In genomic region chr2:231526341-231527090, GRCh38 we compare ENCODE assay signal across 29 cellular contexts. TPM values are rescaled to one million over a fixed set of nuclear protein-coding genes. Genes with fewer than 3 reads are reported as not detected.
"Had no signal": no experiment of that assay in that cellular context is flagged by ENCODE, and none has a peak within 500 bp of the region (broad histone marks: within the 10 kb centered on the region; RNA-seq: fewer than 3 reads in every experiment).

No MANE protein-coding gene starts in this region.

- H3K4me3 ChIP-seq: body of pancreas, cardiac muscle cell, esophagus muscularis mucosa, mucosa of descending colon, ovary, psoas muscle, right atrium auricular region, skin epidermis, tibial artery had no signal

- H3K4me3 Mint-ChIP-seq: activated B cell treated with CpG ODN at 0.5 μM for 24 hours; activated naive CD4-positive, alpha-beta T cell treated with anti-CD3 and anti-CD28 coated beads, Interleukin-2, amount 10 ng/mL, durations not matched to agents 7 days and 5 days; memory B cell; stimulated activated naive CD8-positive, alpha-beta T cell treated with anti-CD3 and anti-CD28 coated beads, Interleukin-15, amount 100 ng/mL, for 72 hours had no signal

- H3K9me3 Mint-ChIP-seq: activated B cell treated with CpG ODN at 0.5 μM for 24 hours; activated naive CD4-positive, alpha-beta T cell treated with anti-CD3 and anti-CD28 coated beads, Interleukin-2, amount 10 ng/mL, durations not matched to agents 7 days and 5 days; activated T-cell treated with anti-CD3 and anti-CD28 coated beads, Interleukin-2, amount 50 U/mL, for 4 hours; memory B cell; stimulated activated effector memory CD8-positive, alpha-beta T cell treated with anti-CD3 and anti-CD28 coated beads, Interleukin-12 subunit alpha, Interleukin-12 subunit beta, amount 100 ng/mL, for 72 hours; stimulated activated naive CD8-positive, alpha-beta T cell treated with anti-CD3 and anti-CD28 coated beads, Interleukin-15, amount 100 ng/mL, for 72 hours; T-cell had no signal

- FAIRE-seq: frontal cortex, islet of Langerhans had no signal

- DNase-seq: activated B cell treated with CpG ODN at 0.5 μM for 24 hours; activated CD4-positive, alpha-beta T cell treated with anti-CD3 and anti-CD28 coated beads for 4 hours; activated CD4-positive, alpha-beta T cell treated with anti-CD3 and anti-CD28 coated beads, Interleukin-2, amount 50 U/mL, for 48 hours; activated CD8-positive, alpha-beta memory T cell treated with anti-CD3 and anti-CD28 coated beads, Interleukin-2, amount 50 U/mL, for 48 hours; activated naive CD4-positive, alpha-beta T cell treated with anti-CD3 and anti-CD28 coated beads, Interleukin-2, amount 10 ng/mL, durations not matched to agents 7 days and 5 days; activated T-cell treated with anti-CD3 and anti-CD28 coated beads, Interleukin-2, amount 50 U/mL, for 4 hours; anterior cingulate cortex; body of pancreas; effector memory CD4-positive, alpha-beta T cell; head of caudate nucleus; hypothalamus; left cardiac atrium; mucosa of descending colon; ovary; psoas muscle; stimulated activated CD4-positive, alpha-beta T cell treated with anti-CD3 and anti-CD28 coated beads, Interleukin-1b, Interleukin-23, amount 100 ng/mL, for 48 hours; stimulated activated naive CD8-positive, alpha-beta T cell treated with anti-CD3 and anti-CD28 coated beads, Interleukin-15, amount 100 ng/mL, for 72 hours; T-cell; T-helper 9 cell had no signal

- ATAC-seq: activated T-cell treated with anti-CD3 and anti-CD28 coated beads, Interleukin-2, amount 50 U/mL, for 4 hours; body of pancreas; left cardiac atrium; mucosa of descending colon; psoas muscle; stimulated activated effector memory CD8-positive, alpha-beta T cell treated with anti-CD3 and anti-CD28 coated beads, Interleukin-12 subunit alpha, Interleukin-12 subunit beta, amount 100 ng/mL, for 72 hours; stimulated activated naive CD8-positive, alpha-beta T cell treated with anti-CD3 and anti-CD28 coated beads, Interleukin-15, amount 100 ng/mL, for 72 hours; T-cell had no signal

- H3K4me1 ChIP-seq: psoas muscle had no signal

- H3K27ac Mint-ChIP-seq: activated B cell treated with CpG ODN at 0.5 μM for 24 hours; activated naive CD4-positive, alpha-beta T cell treated with anti-CD3 and anti-CD28 coated beads, Interleukin-2, amount 10 ng/mL, durations not matched to agents 7 days and 5 days; memory B cell; stimulated activated effector memory CD8-positive, alpha-beta T cell treated with anti-CD3 and anti-CD28 coated beads, Interleukin-12 subunit alpha, Interleukin-12 subunit beta, amount 100 ng/mL, for 72 hours; stimulated activated naive CD8-positive, alpha-beta T cell treated with anti-CD3 and anti-CD28 coated beads, Interleukin-15, amount 100 ng/mL, for 72 hours; T-cell had no signal

- H3K36me3 Mint-ChIP-seq: activated naive CD4-positive, alpha-beta T cell treated with anti-CD3 and anti-CD28 coated beads, Interleukin-2, amount 10 ng/mL, durations not matched to agents 7 days and 5 days; memory B cell; T-cell had no signal

- H3K27ac ChIP-seq: body of pancreas, cardiac muscle cell, esophagus muscularis mucosa, ovary, psoas muscle, right atrium auricular region, skin epidermis, tibial artery had no signal

- H3K9me3 ChIP-seq: body of pancreas, esophagus muscularis mucosa, mucosa of descending colon, ovary, psoas muscle, right atrium auricular region, tibial artery had no signal

- H3K27me3 ChIP-seq: body of pancreas, ovary, right atrium auricular region had no signal

- H3K36me3 ChIP-seq: cardiac muscle cell, esophagus muscularis mucosa, ovary, right atrium auricular region, tibial artery had no signal

RNA-seq across cellular contexts. Expression of gene NMUR1, which starts 3.7 kb away (rescaled TPM):
- total RNA-seq: activated B cell treated with CpG ODN at 0.5 μM for 24 hours, dermis microvascular lymphatic vessel endothelial cell had no signal
- polyA plus RNA-seq: cardiac muscle cell had no signal
